20 cellular contexts compared by ENCODE assay signal in genomic region chr2:112972423-112973086, GRCh38. TPM values are rescaled to one million over a fixed set of nuclear protein-coding genes. Genes with fewer than 3 reads are reported as not detected.
DNase-seq lines count a peak whose midpoint lies in the region; ATAC-seq and TF ChIP-seq lines count a peak whose summit lies in the region.
"Had no signal": no experiment of that assay in that cellular context is flagged by ENCODE, and none has a peak within 500 bp of the region (broad histone marks: within the 10 kb centered on the region; RNA-seq: fewer than 3 reads in every experiment).

No MANE protein-coding gene starts in this region.

- H3K4me3 Mint-ChIP-seq in activated naive CD4-positive, alpha-beta T cell treated with anti-CD3 and anti-CD28 coated beads for 36 hours: no peak overlapping the region
- no peak overlapping the region for H3K4me3 Mint-ChIP-seq in stimulated activated naive B cell treated with anti-CD40 and anti-IgM and Interleukin-4, amounts not matched to agents 10 μg/mL and 1 μg/mL and 100 μg/mL, for 72 hours

- ATAC-seq in stimulated activated naive B cell treated with anti-CD40 and anti-IgM and Interleukin-4, amounts not matched to agents 10 μg/mL and 1 μg/mL and 100 μg/mL, for 72 hours (replicated peaks): peak; percentile 44 to 72
- ATAC-seq: Panc1 had no signal

- H3K27ac ChIP-seq in RWPE1: no peak overlapping the region
- H3K27ac ChIP-seq: SJSA1 had no signal

- H3K4me3 ChIP-seq in epithelial cell of esophagus (ENCODE audit: low read length): no peak overlapping the region
- H3K4me3 ChIP-seq: MG63, SJSA1 had no signal

- intact Hi-C loops in activated naive CD4-positive, alpha-beta T cell treated with anti-CD3 and anti-CD28 coated beads for 36 hours (cut with micrococcal nuclease): no loop called here

- no peak for TF ChIP-seq CTCF in RWPE1 (conservative IDR thresholded peaks at IDR 0.05; ENCODE audit: low read depth)
- TF ChIP-seq CTCF in epithelial cell of esophagus (IDR thresholded peaks at IDR 0.05; ENCODE audit: insufficient read depth, low read depth, low read length, missing control alignments): no peak

- CTCF ChIA-PET in activated naive CD4-positive, alpha-beta T cell treated with anti-CD3 and anti-CD28 coated beads for 36 hours (lab: Charles Lee): no interaction called here
- CTCF ChIA-PET in RWPE1 (lab: Yijun Ruan, JAX): interaction anchor here (1.0 kb wide), 1 partner anchor 14 kb away, joined by 5 read pairs; no protein-coding TSS in a partner anchor

- H3K4me1 Mint-ChIP-seq in activated naive CD4-positive, alpha-beta T cell treated with anti-CD3 and anti-CD28 coated beads for 36 hours (ENCODE audit: low read depth): peaks cover 14% of the 10 kb centered on the region
- H3K4me1 Mint-ChIP-seq in stimulated activated naive B cell treated with anti-CD40 and anti-IgM and Interleukin-4, amounts not matched to agents 10 μg/mL and 1 μg/mL and 100 μg/mL, for 72 hours: peaks cover 5 to 11% of the 10 kb centered on the region in 2 donors

- no peaks in the 10 kb centered on the region for H3K9me3 Mint-ChIP-seq in activated naive CD4-positive, alpha-beta T cell treated with anti-CD3 and anti-CD28 coated beads for 36 hours
- H3K9me3 Mint-ChIP-seq in stimulated activated naive B cell treated with anti-CD40 and anti-IgM and Interleukin-4, amounts not matched to agents 10 μg/mL and 1 μg/mL and 100 μg/mL, for 72 hours: peaks cover 0 to 1% of the 10 kb centered on the region in 2 donors

- H3K36me3 Mint-ChIP-seq in activated naive CD4-positive, alpha-beta T cell treated with anti-CD3 and anti-CD28 coated beads for 36 hours (ENCODE audit: low read depth): no peaks in the 10 kb centered on the region
- H3K36me3 Mint-ChIP-seq in stimulated activated naive B cell treated with anti-CD40 and anti-IgM and Interleukin-4, amounts not matched to agents 10 μg/mL and 1 μg/mL and 100 μg/mL, for 72 hours: no peaks in the 10 kb centered on the region

- no peaks in the 10 kb centered on the region for H3K27me3 Mint-ChIP-seq in activated naive CD4-positive, alpha-beta T cell treated with anti-CD3 and anti-CD28 coated beads for 36 hours (ENCODE audit: low read depth)
- H3K27me3 Mint-ChIP-seq in stimulated activated naive B cell treated with anti-CD40 and anti-IgM and Interleukin-4, amounts not matched to agents 10 μg/mL and 1 μg/mL and 100 μg/mL, for 72 hours: peaks cover 24 to 32% of the 10 kb centered on the region in 2 donors

- POLR2A ChIA-PET in RWPE1 (lab: Yijun Ruan, JAX; ENCODE audit: low non-redundant PET): no interaction called here

- no peak for DNase-seq in activated naive CD4-positive, alpha-beta T cell treated with anti-CD3 and anti-CD28 coated beads for 36 hours
- DNase-seq in activated naive CD4-positive, alpha-beta T cell treated with Interleukin-2 at 50 U/mL for 16 hours: no peak
- DNase-seq in RWPE1 (ENCODE audit: low spot score) (peak; percentile 74), epithelial cell of esophagus (ENCODE audit: low read depth) (peak; percentile 95), NCI-H748 (lab: John Stamatoyannopoulos, UW; ENCODE audit: unreplicated experiment) (no peak), retina (no peak)
- DNase-seq in stimulated activated naive B cell treated with anti-CD40 and anti-IgM and Interleukin-4, amounts not matched to agents 10 μg/mL and 1 μg/mL and 100 μg/mL, for 72 hours: no peak
- DNase-seq: BE2C; DMS79; Kasumi-1; MG63; NCI-H1417 treated with DMSO at 0.1 percent for 48 hours; NCI-H187; NCI-H446 treated with DMSO at 0.1 percent for 48 hours; NCI-H526 treated with DMSO at 0.1 percent for 48 hours; NK-92 treated with Interleukin-12 subunit alpha and Interleukin-12 subunit beta, amount 100 ng/mL, for 24 hours had no signal

- peak overlapping the region; percentile 34 for H3K27ac Mint-ChIP-seq in activated naive CD4-positive, alpha-beta T cell treated with anti-CD3 and anti-CD28 coated beads for 36 hours
- no peak overlapping the region for H3K27ac Mint-ChIP-seq in stimulated activated naive B cell treated with anti-CD40 and anti-IgM and Interleukin-4, amounts not matched to agents 10 μg/mL and 1 μg/mL and 100 μg/mL, for 72 hours

RNA-seq across cellular contexts. Expression of gene IL36G, which starts 5.3 kb away (rescaled TPM):
- total RNA-seq in activated naive CD4-positive, alpha-beta T cell treated with anti-CD3 and anti-CD28 coated beads for 36 hours: not detected
- total RNA-seq: A673, H1, SJSA1 had no signal

RNA-seq across cellular contexts. Expression of gene IL36A, which starts 32.7 kb away (rescaled TPM):
- total RNA-seq in activated naive CD4-positive, alpha-beta T cell treated with anti-CD3 and anti-CD28 coated beads for 36 hours: not detected
- total RNA-seq: A673, H1, SJSA1 had no signal

Comparison
In these comparisons a context has a peak if more than half of its experiments do, and no peak if none do; other contexts are left out.
1. DNase-seq: peak in RWPE1 (single experiment) and epithelial cell of esophagus (single experiment); none in activated naive CD4-positive, alpha-beta T cell treated with anti-CD3 and anti-CD28 coated beads for 36 hours (single experiment), activated naive CD4-positive, alpha-beta T cell treated with Interleukin-2 at 50 U/mL for 16 hours (single experiment), stimulated activated naive B cell treated with anti-CD40 and anti-IgM and Interleukin-4, amounts not matched to agents 10 μg/mL and 1 μg/mL and 100 μg/mL, for 72 hours (single experiment), NCI-H748 (single experiment) and retina (single experiment).